18 cellular contexts compared by ENCODE assay signal in genomic region chr12:112160611-112161010, GRCh38.
"Had no signal": no experiment of that assay in that cellular context is flagged by ENCODE, and none has a peak within 500 bp of the region (broad histone marks: within the 10 kb centered on the region; RNA-seq: fewer than 3 reads in every experiment).

No MANE protein-coding gene starts in this region.

- H3K4me3 Mint-ChIP-seq: dendritic cell treated with granulocyte-macrophage colony-stimulating factor and Interleukin-4, amounts not matched to agents 40 ng/mL and 50 ng/mL, for 4 days; natural killer cell had no signal

- DNase-seq: activated CD4-positive, alpha-beta T cell treated with anti-CD3 and anti-CD28 coated beads, Interleukin-2, amount 50 U/mL, for 1 hour; activated CD4-positive, CD25-positive, alpha-beta regulatory T cell; activated naive CD4-positive, alpha-beta T cell; activated T-cell treated with anti-CD3 and anti-CD28 coated beads, Interleukin-2, amount 50 U/mL, for 48 hours; adrenal gland; caudate nucleus; erythroblast; kidney glomerular epithelial cell; lower lobe of right lung; natural killer cell; occipital lobe; psoas muscle; SK-N-SH; stimulated activated CD4-positive, alpha-beta T cell treated with anti-CD3 and anti-CD28 coated beads, Interleukin-2, amount 100 ng/mL, for 48 hours; stimulated activated naive CD8-positive, alpha-beta T cell treated with anti-CD3 and anti-CD28 coated beads, Interleukin-15, Interleukin-2, amounts not matched to agents 100 U/mL and 50 U/mL, for 24 hours; testis had no signal

- H3K4me1 ChIP-seq: adrenal gland, lower lobe of right lung, psoas muscle, testis had no signal

- H3K27ac ChIP-seq: adrenal gland, hepatocyte, lower lobe of right lung, psoas muscle, testis had no signal

- H3K27me3 ChIP-seq: adrenal gland, hepatocyte, testis had no signal

- H3K4me3 ChIP-seq: adrenal gland, hepatocyte, lower lobe of right lung, psoas muscle, testis had no signal

- H3K27me3 Mint-ChIP-seq: dendritic cell treated with granulocyte-macrophage colony-stimulating factor and Interleukin-4, amounts not matched to agents 40 ng/mL and 50 ng/mL, for 4 days had no signal

- H3K9me3 ChIP-seq: adrenal gland, lower lobe of right lung, psoas muscle, SK-N-SH, testis had no signal

- ATAC-seq: lower lobe of right lung; natural killer cell; psoas muscle; stimulated activated naive CD8-positive, alpha-beta T cell treated with anti-CD3 and anti-CD28 coated beads, Interleukin-15, Interleukin-2, amounts not matched to agents 100 U/mL and 50 U/mL, for 24 hours had no signal
